ENCODE assay signal across 17 cellular contexts in the genomic region with DNA sequence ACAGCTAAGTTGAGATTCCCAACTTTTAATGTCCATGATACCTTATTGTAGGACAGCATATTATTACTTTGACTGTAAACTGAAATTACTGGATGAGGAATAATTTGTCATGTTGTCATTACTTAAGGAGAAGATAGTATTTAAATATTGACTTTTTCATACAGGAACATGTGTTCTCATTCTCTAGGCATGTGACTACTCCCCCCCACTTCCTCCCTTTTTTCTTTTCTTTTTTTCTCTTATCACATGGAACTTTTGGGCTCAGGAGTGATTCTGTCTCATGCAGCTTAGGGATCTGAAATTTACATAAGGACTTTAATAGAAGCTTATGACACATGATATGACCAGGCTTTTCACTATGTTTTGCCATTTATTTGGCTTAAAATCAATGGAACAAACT.
DNase-seq lines count a peak whose midpoint lies in the region; ATAC-seq, FAIRE-seq and TF ChIP-seq lines count a peak whose summit lies in the region.
"Had no signal": no experiment of that assay in that cellular context is flagged by ENCODE, and none has a peak within 500 bp of the region (broad histone marks: within the 10 kb centered on the region; RNA-seq: fewer than 3 reads in every experiment).

No MANE protein-coding gene starts in this region.

- peak; percentile 45 for DNase-seq in DMS53 (lab: John Stamatoyannopoulos, UW)
- peak; percentile 51 for DNase-seq in OCI-M1 (lab: John Stamatoyannopoulos, UW)
- DNase-seq in endothelial cell of umbilical vein (ENCODE audit: low read depth, low spot score): peak; percentile 64
- DNase-seq in progenitor cell of endocrine pancreas (ENCODE audit: low spot score, unreplicated experiment): no peak
- no peak for DNase-seq in NCI-H345 treated with DMSO at 0.1 percent for 48 hours (lab: John Stamatoyannopoulos, UW; ENCODE audit: unreplicated experiment)
- DNase-seq in psoas muscle: no peak
- DNase-seq: CD4-positive, CD25-positive, alpha-beta regulatory T cell; DMS79 treated with DMSO at 0.1 percent for 48 hours; GF-D8; GOT3; KBM-7; NCI-H146; NCI-H226; NCI-H526 treated with DMSO at 0.1 percent for 48 hours; PC-9 had no signal

- H4K20me1 ChIP-seq in endothelial cell of umbilical vein (replicated peaks; ENCODE audit: control insufficient read depth, extremely low read depth, insufficient read depth, low read length): no peaks in the 10 kb centered on the region

- no peaks in the 10 kb centered on the region for H3K9me3 Mint-ChIP-seq in progenitor cell of endocrine pancreas (ENCODE audit: low read depth)
- H3K9me3 Mint-ChIP-seq: CD4-positive, CD25-positive, alpha-beta regulatory T cell had no signal

- POLR2A ChIA-PET in endothelial cell of umbilical vein (lab: Charles Lee): no interaction called here

- H3K36me3 Mint-ChIP-seq in progenitor cell of endocrine pancreas (ENCODE audit: insufficient read depth): peaks cover 1% of the 10 kb centered on the region
- H3K36me3 Mint-ChIP-seq: CD4-positive, CD25-positive, alpha-beta regulatory T cell had no signal

- ATAC-seq in SK-N-SH treated with all-trans-retinoic acid at 6 μM for 48 hours: no peak
- no peak for ATAC-seq in psoas muscle
- no peak for ATAC-seq in esophagus mucosa

- H3K9me1 ChIP-seq in endothelial cell of umbilical vein (replicated peaks; ENCODE audit: control insufficient read depth, extremely low read depth, insufficient read depth, low read length): no peaks in the 10 kb centered on the region

- no peaks in the 10 kb centered on the region for H3K79me2 ChIP-seq in endothelial cell of umbilical vein (ENCODE audit: control insufficient read depth, insufficient read depth, low read length)

- FAIRE-seq in endothelial cell of umbilical vein (lab: Jason Lieb, UNC): no peak

- intact Hi-C loops in endothelial cell of umbilical vein (cut with micrococcal nuclease) (no loop called here), psoas muscle (cut with DNase I) (no loop called here)

- H3K36me3 ChIP-seq in endothelial cell of umbilical vein (ENCODE audit: control insufficient read depth in 2 of 2, extremely low read depth in 1 of 2, insufficient read depth in 2 of 2, low read length in 2 of 2) (no peaks in the 10 kb centered on the region), psoas muscle (ENCODE audit: insufficient read depth in 1 of 2, low read depth in 1 of 2) (no peaks in the 10 kb centered on the region)

- peak overlapping the region; percentile 71 for H3K27ac Mint-ChIP-seq in progenitor cell of endocrine pancreas
- H3K27ac Mint-ChIP-seq: CD4-positive, CD25-positive, alpha-beta regulatory T cell had no signal

- H2AFZ ChIP-seq in endothelial cell of umbilical vein (ENCODE audit: low read depth, low read length): no peak overlapping the region
- H2AFZ ChIP-seq: PC-9 had no signal

- no peak for TF ChIP-seq POLR2A in endothelial cell of umbilical vein (IDR thresholded peaks at IDR 0.05; ENCODE audit: low read depth, low read length)

- no peak overlapping the region for H3K9ac ChIP-seq in endothelial cell of umbilical vein (replicated peaks; ENCODE audit: extremely low read depth, insufficient read depth, low read length)

- H3K27me3 ChIP-seq in endothelial cell of umbilical vein (ENCODE audit: control insufficient read depth in 2 of 2, insufficient read depth in 2 of 2, low read length in 2 of 2) (no peaks in the 10 kb centered on the region), psoas muscle (ENCODE audit: insufficient read depth in 3 of 3, low read length in 2 of 3) (no peaks in the 10 kb centered on the region)

- no peak overlapping the region for H3K4me3 Mint-ChIP-seq in progenitor cell of endocrine pancreas (ENCODE audit: low read depth)
- H3K4me3 Mint-ChIP-seq: CD4-positive, CD25-positive, alpha-beta regulatory T cell had no signal

- peak overlapping the region; percentile 32 for H3K4me2 ChIP-seq in endothelial cell of umbilical vein (ENCODE audit: insufficient read depth, low read length)
- H3K4me2 ChIP-seq: PC-9 had no signal

- no TSS peak for BruUV-seq in endothelial cell of umbilical vein (replicated peaks; lab: Mats Ljungman, UMichigan)

- H3K4me3 ChIP-seq in endothelial cell of umbilical vein (replicated peaks in 1 of 3; ENCODE audit: insufficient read depth in 1 of 3, low read depth in 1 of 3, low read length in 3 of 3): no peak overlapping the region
- no peak overlapping the region for H3K4me3 ChIP-seq in psoas muscle
- H3K4me3 ChIP-seq: PC-9 had no signal

- TF ChIP-seq CTCF in endothelial cell of umbilical vein (IDR thresholded peaks at IDR 0.05; ENCODE audit: extremely low read depth in 1 of 2, insufficient read depth in 1 of 2, low read depth in 1 of 2, low read length in 2 of 2) (no peak), progenitor cell of endocrine pancreas (IDR thresholded peaks at IDR 0.05; ENCODE audit: unreplicated experiment) (no peak), psoas muscle (IDR thresholded peaks at IDR 0.05) (no peak)

- H3K9me3 ChIP-seq in endothelial cell of umbilical vein (replicated peaks; ENCODE audit: control insufficient read depth, insufficient read depth, low read length) (no peaks in the 10 kb centered on the region), psoas muscle (no peaks in the 10 kb centered on the region)

- H3K27ac ChIP-seq in endothelial cell of umbilical vein (ENCODE audit: insufficient read depth, low read depth, low read length) (no peak overlapping the region), psoas muscle (no peak overlapping the region)
- H3K27ac ChIP-seq: PC-9 had no signal

- peaks cover 30% of the 10 kb centered on the region for H3K4me1 Mint-ChIP-seq in progenitor cell of endocrine pancreas (ENCODE audit: low read depth)
- H3K4me1 Mint-ChIP-seq: CD4-positive, CD25-positive, alpha-beta regulatory T cell had no signal

- dilution Hi-C loops in endothelial cell of umbilical vein (cut with MboI; ENCODE audit: extremely low pct_ligation_motif_present, low sequenced_read_pairs): no loop called here

- H3K4me1 ChIP-seq in endothelial cell of umbilical vein (ENCODE audit: control insufficient read depth, extremely low read depth, insufficient read depth, low read length) (peaks cover 6% of the 10 kb centered on the region), psoas muscle (no peaks in the 10 kb centered on the region)

- CTCF ChIA-PET in endothelial cell of umbilical vein (lab: Charles Lee): interaction anchor here (1.2 to 1.6 kb wide), 2 partner anchors 11 to 18 kb away, joined by 4 read pairs; no protein-coding TSS in a partner anchor

- H3K27me3 Mint-ChIP-seq in progenitor cell of endocrine pancreas: no peaks in the 10 kb centered on the region
- H3K27me3 Mint-ChIP-seq: CD4-positive, CD25-positive, alpha-beta regulatory T cell had no signal

TF ChIP-seq in endothelial cell of umbilical vein, 7 proteins besides CTCF, POLR2A, EP300 and RAD21:
- TF ChIP-seq, protein P1, sequence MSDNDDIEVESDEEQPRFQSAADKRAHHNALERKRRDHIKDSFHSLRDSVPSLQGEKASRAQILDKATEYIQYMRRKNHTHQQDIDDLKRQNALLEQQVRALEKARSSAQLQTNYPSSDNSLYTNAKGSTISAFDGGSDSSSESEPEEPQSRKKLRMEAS (IDR thresholded peaks at IDR 0.05; ENCODE audit: insufficient read depth, insufficient read length): no peak
- TF ChIP-seq JUN (IDR thresholded peaks at IDR 0.05; ENCODE audit: borderline replicate concordance, insufficient read depth, insufficient read length, low read depth): peak; percentile 2

TF ChIP-seq in SK-N-SH treated with all-trans-retinoic acid at 6 μM for 48 hours, 23 proteins besides CTCF, POLR2A, EP300 and RAD21:
- TF ChIP-seq ZFP3 (CRISPR knock-in tag; IDR thresholded peaks at IDR 0.05) (no peak), ZNF565 (CRISPR knock-in tag; conservative IDR thresholded peaks at IDR 0.05; ENCODE audit: low read depth) (no peak), ARNTL (CRISPR knock-in tag; IDR thresholded peaks at IDR 0.05; ENCODE audit: borderline replicate concordance, low read depth) (no peak), SNAI2 (CRISPR knock-in tag; IDR thresholded peaks at IDR 0.05) (no peak), ISL1 (CRISPR knock-in tag; IDR thresholded peaks at IDR 0.05) (no peak), ESRRG (CRISPR knock-in tag; IDR thresholded peaks at IDR 0.05) (no peak), PPARA (CRISPR knock-in tag; IDR thresholded peaks at IDR 0.05; ENCODE audit: borderline replicate concordance) (no peak)
- TF ChIP-seq, protein P2, sequence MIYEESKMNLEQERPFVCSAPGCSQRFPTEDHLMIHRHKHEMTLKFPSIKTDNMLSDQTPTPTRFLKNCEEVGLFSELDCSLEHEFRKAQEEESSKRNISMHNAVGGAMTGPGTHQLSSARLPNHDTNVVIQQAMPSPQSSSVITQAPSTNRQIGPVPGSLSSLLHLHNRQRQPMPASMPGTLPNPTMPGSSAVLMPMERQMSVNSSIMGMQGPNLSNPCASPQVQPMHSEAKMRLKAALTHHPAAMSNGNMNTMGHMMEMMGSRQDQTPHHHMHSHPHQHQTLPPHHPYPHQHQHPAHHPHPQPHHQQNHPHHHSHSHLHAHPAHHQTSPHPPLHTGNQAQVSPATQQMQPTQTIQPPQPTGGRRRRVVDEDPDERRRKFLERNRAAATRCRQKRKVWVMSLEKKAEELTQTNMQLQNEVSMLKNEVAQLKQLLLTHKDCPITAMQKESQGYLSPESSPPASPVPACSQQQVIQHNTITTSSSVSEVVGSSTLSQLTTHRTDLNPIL (CRISPR knock-in tag; IDR thresholded peaks at IDR 0.05; ENCODE audit: low read depth): no peak

Comparison
In these comparisons a context has a peak if more than half of its experiments do, and no peak if none do; other contexts are left out.
1. DNase-seq: peak in DMS53 (single experiment), OCI-M1 (single experiment) and endothelial cell of umbilical vein (single experiment); none in progenitor cell of endocrine pancreas (single experiment), NCI-H345 treated with DMSO at 0.1 percent for 48 hours (single experiment) and psoas muscle (0 of 2).